In genomic region chrY:7285388-7285787, GRCh38 we compare ENCODE assay signal across 14 cellular contexts.
"Had no signal": no experiment of that assay in that cellular context is flagged by ENCODE, and none has a peak within 500 bp of the region (broad histone marks: within the 10 kb centered on the region; RNA-seq: fewer than 3 reads in every experiment).

No MANE protein-coding gene starts in this region.

- H3K9me3 ChIP-seq: ascending aorta, heart left ventricle, stomach, thyroid gland had no signal

- H3K27ac Mint-ChIP-seq: memory B cell; nephron; T-helper 2 cell treated with Interferon-gamma antibody and Interleukin-4, amounts not matched to agents 5 μg/mL and 100 μg/mL, for 36 hours had no signal

- DNase-seq: activated CD4-positive, alpha-beta T cell treated with anti-CD3 and anti-CD28 coated beads for 1 hour; foreskin keratinocyte; heart left ventricle; SHP77; stimulated activated CD4-positive, alpha-beta T cell treated with anti-CD3 and anti-CD28 coated beads, Interleukin-4, amount 100 ng/mL, for 1 hour; stimulated activated CD8-positive, alpha-beta memory T cell treated with anti-CD3 and anti-CD28 coated beads, Interleukin-4, amount 100 ng/mL, for 48 hours; stomach; thyroid gland had no signal

- H3K27me3 Mint-ChIP-seq: memory B cell had no signal

- H3K4me3 Mint-ChIP-seq: memory B cell; nephron; T-helper 2 cell treated with Interferon-gamma antibody and Interleukin-4, amounts not matched to agents 5 μg/mL and 100 μg/mL, for 36 hours had no signal

- H3K4me3 ChIP-seq: ascending aorta, heart left ventricle, stomach, thyroid gland had no signal

- ATAC-seq: foreskin keratinocyte, heart left ventricle, left lobe of liver, SK-N-SH treated with all-trans-retinoic acid at 6 μM for 48 hours had no signal

- H3K36me3 ChIP-seq: ascending aorta, stomach, thyroid gland had no signal

- H3K27ac ChIP-seq: ascending aorta, foreskin keratinocyte, heart left ventricle, stomach, thyroid gland had no signal

- H3K9me3 Mint-ChIP-seq: memory B cell; nephron; T-helper 2 cell treated with Interferon-gamma antibody and Interleukin-4, amounts not matched to agents 5 μg/mL and 100 μg/mL, for 36 hours had no signal

- H3K27me3 ChIP-seq: ascending aorta, foreskin keratinocyte, heart left ventricle, stomach, thyroid gland had no signal

- H3K4me1 Mint-ChIP-seq: nephron had no signal

- H3K4me1 ChIP-seq: ascending aorta, foreskin keratinocyte, thyroid gland had no signal
